ENCODE assay signal across 11 cellular contexts in genomic region chr1:162538815-162539431, GRCh38. TPM values are rescaled to one million over a fixed set of nuclear protein-coding genes. Genes with fewer than 3 reads are reported as not detected.
DNase-seq lines count a peak whose midpoint lies in the region; ATAC-seq and TF ChIP-seq lines count a peak whose summit lies in the region.
"Had no signal": no experiment of that assay in that cellular context is flagged by ENCODE, and none has a peak within 500 bp of the region (broad histone marks: within the 10 kb centered on the region; RNA-seq: fewer than 3 reads in every experiment).

No MANE protein-coding gene starts in this region.

- H2AFZ ChIP-seq in fibroblast of lung (ENCODE audit: low read length) = peak overlapping the region; percentile 49

- H3K27me3 Mint-ChIP-seq in activated naive CD4-positive, alpha-beta T cell treated with anti-CD3 and anti-CD28 coated beads for 36 hours (ENCODE audit: low read depth) = no peaks in the 10 kb centered on the region

- peaks cover 11% of the 10 kb centered on the region for H3K9me3 Mint-ChIP-seq in activated naive CD4-positive, alpha-beta T cell treated with anti-CD3 and anti-CD28 coated beads for 36 hours
- peaks cover 5% of the 10 kb centered on the region for H3K9me3 Mint-ChIP-seq in stimulated activated effector memory CD8-positive, alpha-beta T cell treated with anti-CD3 and anti-CD28 coated beads, Interleukin-12 subunit alpha, Interleukin-12 subunit beta, amount 100 ng/mL, for 72 hours

- no peaks in the 10 kb centered on the region for H3K36me3 ChIP-seq in fibroblast of lung (ENCODE audit: control insufficient read depth, insufficient read depth, low read length)

- H4K20me1 ChIP-seq in fibroblast of lung (ENCODE audit: control insufficient read depth, extremely low read depth, insufficient read depth, low read length) = no peaks in the 10 kb centered on the region

- no peak for TF ChIP-seq CTCF in fibroblast of lung (conservative IDR thresholded peaks at IDR 0.05 in 1 of 2, IDR thresholded peaks at IDR 0.05 in 1 of 2; ENCODE audit: low read depth in 1 of 2, low read length in 2 of 2)

- no peaks in the 10 kb centered on the region for H3K9me3 ChIP-seq in fibroblast of lung (ENCODE audit: control insufficient read depth, insufficient read depth, low read depth, low read length)

- peak overlapping the region; percentile 67 for H3K4me2 ChIP-seq in fibroblast of lung (ENCODE audit: extremely low read depth, insufficient read depth, low read length)

- peaks cover 3% of the 10 kb centered on the region for H3K36me3 Mint-ChIP-seq in activated naive CD4-positive, alpha-beta T cell treated with anti-CD3 and anti-CD28 coated beads for 36 hours (ENCODE audit: low read depth)
- peaks cover 7% of the 10 kb centered on the region for H3K36me3 Mint-ChIP-seq in stimulated activated effector memory CD8-positive, alpha-beta T cell treated with anti-CD3 and anti-CD28 coated beads, Interleukin-12 subunit alpha, Interleukin-12 subunit beta, amount 100 ng/mL, for 72 hours

- H3K27ac Mint-ChIP-seq in activated naive CD4-positive, alpha-beta T cell treated with anti-CD3 and anti-CD28 coated beads for 36 hours = peak overlapping the region; percentile 24
- H3K27ac Mint-ChIP-seq in stimulated activated effector memory CD8-positive, alpha-beta T cell treated with anti-CD3 and anti-CD28 coated beads, Interleukin-12 subunit alpha, Interleukin-12 subunit beta, amount 100 ng/mL, for 72 hours = peak overlapping the region; percentile 90

- no peak overlapping the region for H3K4me3 Mint-ChIP-seq in activated naive CD4-positive, alpha-beta T cell treated with anti-CD3 and anti-CD28 coated beads for 36 hours
- peak overlapping the region; percentile 17 for H3K4me3 Mint-ChIP-seq in stimulated activated effector memory CD8-positive, alpha-beta T cell treated with anti-CD3 and anti-CD28 coated beads, Interleukin-12 subunit alpha, Interleukin-12 subunit beta, amount 100 ng/mL, for 72 hours

- peaks cover 5% of the 10 kb centered on the region for H3K4me1 Mint-ChIP-seq in activated naive CD4-positive, alpha-beta T cell treated with anti-CD3 and anti-CD28 coated beads for 36 hours (ENCODE audit: low read depth)
- peaks cover 9% of the 10 kb centered on the region for H3K4me1 Mint-ChIP-seq in stimulated activated effector memory CD8-positive, alpha-beta T cell treated with anti-CD3 and anti-CD28 coated beads, Interleukin-12 subunit alpha, Interleukin-12 subunit beta, amount 100 ng/mL, for 72 hours

- peak overlapping the region; percentile 41 for H3K9ac ChIP-seq in fibroblast of lung (ENCODE audit: insufficient read depth, low read length)

- ATAC-seq in SK-N-SH treated with all-trans-retinoic acid at 6 μM for 48 hours = peak; percentile 64
- ATAC-seq in stimulated activated effector memory CD8-positive, alpha-beta T cell treated with anti-CD3 and anti-CD28 coated beads, Interleukin-12 subunit alpha, Interleukin-12 subunit beta, amount 100 ng/mL, for 72 hours = peak; percentile 94
- no peak for ATAC-seq in GM19351 (IDR thresholded peaks at IDR 0.05; ENCODE audit: unreplicated experiment)

- peaks cover 32% of the 10 kb centered on the region for H3K4me1 ChIP-seq in fibroblast of lung (ENCODE audit: control insufficient read depth, extremely low read depth, insufficient read depth, low read length)

- peak overlapping the region; percentile 94 for H3K27ac ChIP-seq in fibroblast of lung (ENCODE audit: insufficient read depth, low read length)

- DNase-seq in activated naive CD4-positive, alpha-beta T cell treated with anti-CD3 and anti-CD28 coated beads for 36 hours = no peak
- no peak for DNase-seq in activated naive CD4-positive, alpha-beta T cell (lab: John Stamatoyannopoulos, UW)
- DNase-seq in fibroblast of lung (ENCODE audit: low read depth in 2 of 2) (peak; percentile 83 to 97), OCI-M2 (lab: John Stamatoyannopoulos, UW; ENCODE audit: unreplicated experiment) (no peak)
- DNase-seq in stimulated activated effector memory CD8-positive, alpha-beta T cell treated with anti-CD3 and anti-CD28 coated beads, Interleukin-12 subunit alpha, Interleukin-12 subunit beta, amount 100 ng/mL, for 72 hours (ENCODE audit: low spot score in 2 of 2) = peak in 1 of 2 donors; percentile 64
- no peak for DNase-seq in stimulated activated CD4-positive, alpha-beta T cell treated with anti-CD3 and anti-CD28 coated beads, Interleukin-4, amount 100 ng/mL, for 4 hours
- DNase-seq: kidney; retina; stimulated activated naive CD4-positive, alpha-beta T cell had no signal

- no peak overlapping the region for H3K4me3 ChIP-seq in fibroblast of lung (replicated peaks in 1 of 4; ENCODE audit: control extremely low read depth in 1 of 4, insufficient read depth in 1 of 4, low read depth in 3 of 4, low read length in 4 of 4)

- CTCF ChIA-PET in activated naive CD4-positive, alpha-beta T cell treated with anti-CD3 and anti-CD28 coated beads for 36 hours (lab: Charles Lee) = interaction anchor here (0.6 kb wide), 1 partner anchor 514 kb away, joined by 6 read pairs; no protein-coding TSS in a partner anchor

- intact Hi-C loops in activated naive CD4-positive, alpha-beta T cell treated with anti-CD3 and anti-CD28 coated beads for 36 hours (cut with micrococcal nuclease) = no loop called here

- no peaks in the 10 kb centered on the region for H3K79me2 ChIP-seq in fibroblast of lung (ENCODE audit: control insufficient read depth, insufficient read depth, low read length)

- no peaks in the 10 kb centered on the region for H3K27me3 ChIP-seq in fibroblast of lung (ENCODE audit: control insufficient read depth, insufficient read depth, low read length)

TF ChIP-seq in SK-N-SH treated with all-trans-retinoic acid at 6 μM for 48 hours, 23 proteins besides CTCF, POLR2A, EP300 and RAD21 (continues in another document):
- TF ChIP-seq BACH2 (CRISPR knock-in tag; IDR thresholded peaks at IDR 0.05; ENCODE audit: borderline replicate concordance) (no peak), TSHZ2 (CRISPR knock-in tag; IDR thresholded peaks at IDR 0.05) (no peak), CREB5 (CRISPR knock-in tag; IDR thresholded peaks at IDR 0.05; ENCODE audit: low read depth) (no peak), ZNF8 (CRISPR knock-in tag; IDR thresholded peaks at IDR 0.05) (no peak), PPARA (CRISPR knock-in tag; IDR thresholded peaks at IDR 0.05; ENCODE audit: borderline replicate concordance) (no peak), TOX (CRISPR knock-in tag; IDR thresholded peaks at IDR 0.05; ENCODE audit: borderline replicate concordance) (peak; percentile 12; the same call in 1 of the 2 replicates), ZNF70 (CRISPR knock-in tag; IDR thresholded peaks at IDR 0.05) (no peak)

RNA-seq across cellular contexts. Expression of gene UAP1, which starts 22.6 kb away (rescaled TPM):
- total RNA-seq in activated naive CD4-positive, alpha-beta T cell treated with anti-CD3 and anti-CD28 coated beads for 36 hours = 10 to 100 TPM; 22.6 TPM
- total RNA-seq in fibroblast of lung = 77.3 and 108 TPM in 2 replicates
- polyA plus RNA-seq in fibroblast of lung = 81.9 and 129 TPM in 2 replicates
- 59.5 and 107 TPM in 2 replicates for polyA plus RNA-seq in fibroblast of lung (2012)
- polyA minus RNA-seq in fibroblast of lung (ENCODE audit: low replicate concordance) = 8.7 and 18.8 TPM in 2 replicates

RNA-seq across cellular contexts. Expression of gene UHMK1, which starts 41.3 kb away (rescaled TPM):
- total RNA-seq in activated naive CD4-positive, alpha-beta T cell treated with anti-CD3 and anti-CD28 coated beads for 36 hours = 10 to 100 TPM; 43.4 to 43.7 TPM
- total RNA-seq in fibroblast of lung = 66.0 and 79.1 TPM in 2 replicates
- 39.1 and 53.5 TPM in 2 replicates for polyA plus RNA-seq in fibroblast of lung
- polyA plus RNA-seq in fibroblast of lung (2012) = 26.8 and 37.2 TPM in 2 replicates
- polyA minus RNA-seq in fibroblast of lung (ENCODE audit: low replicate concordance) = 13.7 and 26.9 TPM in 2 replicates

Comparison
In these comparisons a context has a peak if more than half of its experiments do, and no peak if none do; other contexts are left out.
1. DNase-seq: peak in fibroblast of lung (2 of 2); none in activated naive CD4-positive, alpha-beta T cell treated with anti-CD3 and anti-CD28 coated beads for 36 hours (single experiment), activated naive CD4-positive, alpha-beta T cell (0 of 4), stimulated activated CD4-positive, alpha-beta T cell treated with anti-CD3 and anti-CD28 coated beads, Interleukin-4, amount 100 ng/mL, for 4 hours (0 of 2) and OCI-M2 (single experiment).